2 cellular contexts compared by ENCODE assay signal in the genomic region with DNA sequence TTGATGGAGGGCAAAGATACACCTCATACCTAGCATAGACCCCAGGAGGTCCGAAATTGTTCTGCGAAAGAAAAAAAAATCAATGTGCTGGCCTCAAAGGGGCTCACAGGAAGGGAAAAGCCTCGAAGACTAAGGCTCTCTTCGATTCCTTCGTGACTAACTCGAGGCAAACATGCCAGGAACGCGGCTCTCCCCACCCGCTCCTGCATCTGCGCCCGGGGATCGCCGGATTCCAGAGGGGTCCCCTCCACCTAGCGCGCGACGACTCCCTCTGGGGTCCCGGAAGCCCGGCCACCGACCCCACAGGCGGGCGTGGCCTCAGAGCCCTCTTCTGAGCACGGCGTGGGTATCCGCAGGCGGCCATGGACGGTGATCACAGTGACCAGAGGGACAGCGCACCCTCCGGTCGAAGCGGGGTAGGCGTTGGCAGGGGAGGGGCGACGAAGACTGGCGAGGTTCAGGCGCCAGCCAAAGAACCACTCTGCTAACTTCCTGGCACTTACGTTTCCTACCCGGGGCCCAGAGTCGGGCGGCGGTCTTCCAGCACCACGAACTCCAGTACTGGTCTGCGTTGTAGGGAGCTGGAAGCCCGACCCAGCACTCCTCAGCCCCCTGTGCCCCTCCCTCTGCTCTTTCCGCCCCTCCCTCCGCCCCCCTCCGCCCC.
TF ChIP-seq lines count a peak whose summit lies in the region.

No MANE protein-coding gene starts in this region.

TF ChIP-seq in Ishikawa, 13 proteins besides CTCF, POLR2A, EP300 and RAD21:
- TF ChIP-seq REST (IDR thresholded peaks at IDR 0.05; ENCODE audit: low read depth) (peak; percentile 21; the same call in 1 of the 2 replicates), ZBTB7A (IDR thresholded peaks at IDR 0.05; ENCODE audit: low read depth) (peak; percentile 64; the same call in 1 of the 2 replicates), TCF12 (IDR thresholded peaks at IDR 0.05; ENCODE audit: low read depth) (peak; percentile 52), YY1 (IDR thresholded peaks at IDR 0.05; ENCODE audit: low read depth) (peak; percentile 85), CEBPB (IDR thresholded peaks at IDR 0.05) (no peak), NFIC (IDR thresholded peaks at IDR 0.05) (no peak), EGR1 (IDR thresholded peaks at IDR 0.05) (no peak), TEAD4 (IDR thresholded peaks at IDR 0.05) (0 out of 2 replicates have a peak, but pooled peaks have one; percentile 35), MAX (IDR thresholded peaks at IDR 0.05) (peak; percentile 81), FOXM1 (IDR thresholded peaks at IDR 0.05; ENCODE audit: borderline replicate concordance, low read depth) (no peak), CREB1 (IDR thresholded peaks at IDR 0.05; ENCODE audit: low read depth) (no peak), TAF1 (IDR thresholded peaks at IDR 0.05; ENCODE audit: low read depth) (peak; percentile 43; the same call in 1 of the 2 replicates)
- TF ChIP-seq, protein P1, sequence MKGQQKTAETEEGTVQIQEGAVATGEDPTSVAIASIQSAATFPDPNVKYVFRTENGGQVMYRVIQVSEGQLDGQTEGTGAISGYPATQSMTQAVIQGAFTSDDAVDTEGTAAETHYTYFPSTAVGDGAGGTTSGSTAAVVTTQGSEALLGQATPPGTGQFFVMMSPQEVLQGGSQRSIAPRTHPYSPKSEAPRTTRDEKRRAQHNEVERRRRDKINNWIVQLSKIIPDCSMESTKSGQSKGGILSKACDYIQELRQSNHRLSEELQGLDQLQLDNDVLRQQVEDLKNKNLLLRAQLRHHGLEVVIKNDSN (IDR thresholded peaks at IDR 0.05) = 0 out of 2 replicates have a peak, but pooled peaks have one; percentile 8

TF ChIP-seq in SK-N-SH, 30 proteins besides CTCF, POLR2A, EP300 and RAD21 (continued from another document):
- TF ChIP-seq REST (IDR thresholded peaks at IDR 0.05; ENCODE audit: low read depth, low read length) (peak; percentile 33; the same call in 1 of the 2 replicates), MAX (IDR thresholded peaks at IDR 0.05; ENCODE audit: low read depth) (peak; percentile 77; the same call in 1 of the 2 replicates), MXI1 (IDR thresholded peaks at IDR 0.05; ENCODE audit: low read depth, low read length) (peak; percentile 83; the same call in 1 of the 2 replicates), POLR2AphosphoS5 (IDR thresholded peaks at IDR 0.05; ENCODE audit: low read depth, low read length) (peak; percentile 80), CHD2 (IDR thresholded peaks at IDR 0.05; ENCODE audit: low read length, partially characterized antibody) (no peak), IRF3 (IDR thresholded peaks at IDR 0.05; ENCODE audit: low read depth, low read length) (no peak), TEAD4 (IDR thresholded peaks at IDR 0.05; ENCODE audit: borderline replicate concordance, insufficient read depth) (0 out of 2 replicates have a peak, but pooled peaks have one; percentile 22)
